Comparison of ENCODE assay signal across 2 cellular contexts in the genomic region with DNA sequence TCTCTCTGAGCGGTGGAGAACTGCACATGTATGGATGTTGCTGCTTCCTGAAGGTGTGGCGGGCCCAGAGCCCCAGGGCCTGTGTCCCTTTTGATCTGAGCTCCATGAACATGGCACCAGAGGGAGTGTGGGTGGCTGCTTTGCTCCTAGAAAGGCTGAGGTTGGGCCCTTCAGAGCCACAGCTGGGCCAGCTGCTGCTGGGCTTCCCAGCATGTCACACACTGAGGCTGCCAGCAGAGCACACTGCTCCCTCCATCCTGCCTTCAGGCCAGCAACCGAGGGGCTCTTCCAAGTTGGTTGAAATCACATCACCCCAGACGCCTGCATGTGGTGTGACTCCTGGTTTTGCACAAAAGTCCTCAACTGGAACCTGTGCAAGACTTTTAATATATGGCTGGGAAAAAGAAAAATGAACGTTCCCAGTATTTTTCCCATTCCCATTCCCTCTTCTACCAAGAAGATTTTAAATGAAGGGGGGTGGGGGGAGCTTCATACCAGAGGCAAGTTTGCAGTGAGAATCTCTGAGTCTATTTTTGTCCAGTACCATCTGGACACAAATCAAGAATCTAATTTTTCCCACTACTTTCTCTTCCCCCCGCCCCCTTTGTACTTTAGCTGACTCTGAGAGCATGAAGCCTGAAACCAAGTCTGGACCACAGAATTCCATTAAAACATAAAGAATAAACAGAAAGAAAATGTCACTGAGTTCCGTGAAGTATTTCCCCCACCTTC.
TF ChIP-seq lines count a peak whose summit lies in the region.

No MANE protein-coding gene starts in this region.

TF ChIP-seq in SK-N-SH, 30 proteins besides CTCF, POLR2A, EP300 and RAD21 (continued from another document):
- TF ChIP-seq, protein P1, sequence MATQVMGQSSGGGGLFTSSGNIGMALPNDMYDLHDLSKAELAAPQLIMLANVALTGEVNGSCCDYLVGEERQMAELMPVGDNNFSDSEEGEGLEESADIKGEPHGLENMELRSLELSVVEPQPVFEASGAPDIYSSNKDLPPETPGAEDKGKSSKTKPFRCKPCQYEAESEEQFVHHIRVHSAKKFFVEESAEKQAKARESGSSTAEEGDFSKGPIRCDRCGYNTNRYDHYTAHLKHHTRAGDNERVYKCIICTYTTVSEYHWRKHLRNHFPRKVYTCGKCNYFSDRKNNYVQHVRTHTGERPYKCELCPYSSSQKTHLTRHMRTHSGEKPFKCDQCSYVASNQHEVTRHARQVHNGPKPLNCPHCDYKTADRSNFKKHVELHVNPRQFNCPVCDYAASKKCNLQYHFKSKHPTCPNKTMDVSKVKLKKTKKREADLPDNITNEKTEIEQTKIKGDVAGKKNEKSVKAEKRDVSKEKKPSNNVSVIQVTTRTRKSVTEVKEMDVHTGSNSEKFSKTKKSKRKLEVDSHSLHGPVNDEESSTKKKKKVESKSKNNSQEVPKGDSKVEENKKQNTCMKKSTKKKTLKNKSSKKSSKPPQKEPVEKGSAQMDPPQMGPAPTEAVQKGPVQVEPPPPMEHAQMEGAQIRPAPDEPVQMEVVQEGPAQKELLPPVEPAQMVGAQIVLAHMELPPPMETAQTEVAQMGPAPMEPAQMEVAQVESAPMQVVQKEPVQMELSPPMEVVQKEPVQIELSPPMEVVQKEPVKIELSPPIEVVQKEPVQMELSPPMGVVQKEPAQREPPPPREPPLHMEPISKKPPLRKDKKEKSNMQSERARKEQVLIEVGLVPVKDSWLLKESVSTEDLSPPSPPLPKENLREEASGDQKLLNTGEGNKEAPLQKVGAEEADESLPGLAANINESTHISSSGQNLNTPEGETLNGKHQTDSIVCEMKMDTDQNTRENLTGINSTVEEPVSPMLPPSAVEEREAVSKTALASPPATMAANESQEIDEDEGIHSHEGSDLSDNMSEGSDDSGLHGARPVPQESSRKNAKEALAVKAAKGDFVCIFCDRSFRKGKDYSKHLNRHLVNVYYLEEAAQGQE (IDR thresholded peaks at IDR 0.05; ENCODE audit: low read depth, low read length): no peak
- TF ChIP-seq FOXM1 (IDR thresholded peaks at IDR 0.05; ENCODE audit: low read depth): no peak

TF ChIP-seq in WTC11, 78 proteins besides CTCF, POLR2A, EP300 and RAD21 (continued from another document):
- TF ChIP-seq FOXP4 (CRISPR knock-in tag; IDR thresholded peaks at IDR 0.05): no peak
- no peak for TF ChIP-seq TCF7 (CRISPR knock-in tag; IDR thresholded peaks at IDR 0.05; ENCODE audit: low read depth)
- TF ChIP-seq ELF4 (CRISPR knock-in tag; IDR thresholded peaks at IDR 0.05; ENCODE audit: low read depth): no peak
- no peak for TF ChIP-seq SMAD4 (CRISPR knock-in tag; IDR thresholded peaks at IDR 0.05)
- TF ChIP-seq CREB1 (CRISPR knock-in tag; IDR thresholded peaks at IDR 0.05): no peak
- no peak for TF ChIP-seq ZNF671 (CRISPR knock-in tag; IDR thresholded peaks at IDR 0.05)
